Comparison of ENCODE assay signal across 1 cellular context in genomic region chr1:224528900-224529299, GRCh38.
A peak's percentile ranks its signal among the peaks of the same experiment; 100 is the strongest.
TF ChIP-seq lines count a peak whose summit lies in the region.

No MANE protein-coding gene starts in this region.

TF ChIP-seq in HEK293, 187 proteins besides CTCF, POLR2A, EP300 and RAD21 (continued from another document and continues in another):
- TF ChIP-seq ZNF146 (tag by site-specific recombination; IDR thresholded peaks at IDR 0.05) (no peak), ZNF596 (tag by site-specific recombination; IDR thresholded peaks at IDR 0.05) (no peak), ZNF660 (tag by site-specific recombination; IDR thresholded peaks at IDR 0.05) (0 out of 2 replicates have a peak, but pooled peaks have one; percentile 45), ZNF555 (tag by site-specific recombination; conservative IDR thresholded peaks at IDR 0.05) (no peak), ZNF366 (tag by site-specific recombination; conservative IDR thresholded peaks at IDR 0.05) (peak; percentile 45; the same call in 1 of the 2 replicates), HOXD13 (CRISPR knock-in tag; IDR thresholded peaks at IDR 0.05; ENCODE audit: borderline replicate concordance) (no peak), HOXA7 (CRISPR knock-in tag; IDR thresholded peaks at IDR 0.05; ENCODE audit: borderline replicate concordance) (no peak), FEZF1 (tag by site-specific recombination; IDR thresholded peaks at IDR 0.05) (no peak), ZNF629 (tag by site-specific recombination; IDR thresholded peaks at IDR 0.05) (peak; percentile 61; the same call in 1 of the 2 replicates), PRDM1 (tag by site-specific recombination; IDR thresholded peaks at IDR 0.05) (peak; percentile 83), ZNF24 (tag by site-specific recombination; IDR thresholded peaks at IDR 0.05) (peak; percentile 67; the same call in 1 of the 2 replicates), ZNF707 (tag by site-specific recombination; IDR thresholded peaks at IDR 0.05) (no peak), ZNF521 (tag by site-specific recombination; IDR thresholded peaks at IDR 0.05) (no peak), SCRT2 (tag by site-specific recombination; IDR thresholded peaks at IDR 0.05) (no peak), ZNF600 (tag by site-specific recombination; IDR thresholded peaks at IDR 0.05) (peak; percentile 81), ZNF416 (tag by site-specific recombination; IDR thresholded peaks at IDR 0.05) (no peak), ZNF488 (tag by site-specific recombination; IDR thresholded peaks at IDR 0.05) (no peak), MYNN (tag by site-specific recombination; IDR thresholded peaks at IDR 0.05; ENCODE audit: borderline replicate concordance) (no peak), ZNF354C (tag by site-specific recombination; IDR thresholded peaks at IDR 0.05; ENCODE audit: borderline replicate concordance, low read depth) (no peak), ZNF350 (tag by site-specific recombination; IDR thresholded peaks at IDR 0.05) (no peak), ZNF664 (tag by site-specific recombination; IDR thresholded peaks at IDR 0.05) (0 out of 2 replicates have a peak, but pooled peaks have one; percentile 24), ZNF362 (tag by site-specific recombination; IDR thresholded peaks at IDR 0.05) (0 out of 2 replicates have a peak, but pooled peaks have one; percentile 26), INSM2 (tag by site-specific recombination; IDR thresholded peaks at IDR 0.05) (no peak), ZNF404 (tag by site-specific recombination; IDR thresholded peaks at IDR 0.05) (no peak), ZFP37 (tag by site-specific recombination; IDR thresholded peaks at IDR 0.05) (0 out of 2 replicates have a peak, but pooled peaks have one; percentile 23), PRDM2 (tag by site-specific recombination; IDR thresholded peaks at IDR 0.05; ENCODE audit: borderline replicate concordance) (no peak), ZNF830 (tag by site-specific recombination; IDR thresholded peaks at IDR 0.05; ENCODE audit: low read depth) (no peak), ZNF449 (tag by site-specific recombination; IDR thresholded peaks at IDR 0.05) (no peak), ZFHX2 (tag by site-specific recombination; conservative IDR thresholded peaks at IDR 0.05) (peak; percentile 36; the same call in 1 of the 2 replicates), ZNF558 (tag by site-specific recombination; IDR thresholded peaks at IDR 0.05) (no peak), KLF17 (tag by site-specific recombination; IDR thresholded peaks at IDR 0.05) (no peak), ZNF10 (tag by site-specific recombination; IDR thresholded peaks at IDR 0.05) (peak; percentile 35; the same call in 1 of the 2 replicates), MEIS1 (CRISPR knock-in tag; IDR thresholded peaks at IDR 0.05; ENCODE audit: borderline replicate concordance) (no peak), KLF8 (tag by site-specific recombination; IDR thresholded peaks at IDR 0.05) (peak; percentile 34; the same call in 1 of the 2 replicates), ZNF580 (tag by site-specific recombination; IDR thresholded peaks at IDR 0.05) (no peak), ZNF394 (tag by site-specific recombination; IDR thresholded peaks at IDR 0.05; ENCODE audit: borderline replicate concordance) (peak; percentile 31; the same call in 1 of the 2 replicates), ZSCAN16 (tag by site-specific recombination; IDR thresholded peaks at IDR 0.05) (no peak), ZNF704 (tag by site-specific recombination; IDR thresholded peaks at IDR 0.05) (no peak), ZBTB6 (tag by site-specific recombination; IDR thresholded peaks at IDR 0.05) (no peak), ZNF175 (tag by site-specific recombination; IDR thresholded peaks at IDR 0.05) (no peak), HIC1 (tag by site-specific recombination; IDR thresholded peaks at IDR 0.05) (peak; percentile 62; the same call in 1 of the 2 replicates), SETDB1 (IDR thresholded peaks at IDR 0.05; ENCODE audit: insufficient read length, low read length) (peak; percentile 37), ZNF513 (tag by site-specific recombination; IDR thresholded peaks at IDR 0.05) (no peak), GLIS2 (tag by site-specific recombination; IDR thresholded peaks at IDR 0.05) (peak; percentile 53), ZNF202 (tag by site-specific recombination; IDR thresholded peaks at IDR 0.05; ENCODE audit: borderline replicate concordance) (no peak), ZBTB8A (tag by site-specific recombination; IDR thresholded peaks at IDR 0.05) (no peak)
